In the genomic region with DNA sequence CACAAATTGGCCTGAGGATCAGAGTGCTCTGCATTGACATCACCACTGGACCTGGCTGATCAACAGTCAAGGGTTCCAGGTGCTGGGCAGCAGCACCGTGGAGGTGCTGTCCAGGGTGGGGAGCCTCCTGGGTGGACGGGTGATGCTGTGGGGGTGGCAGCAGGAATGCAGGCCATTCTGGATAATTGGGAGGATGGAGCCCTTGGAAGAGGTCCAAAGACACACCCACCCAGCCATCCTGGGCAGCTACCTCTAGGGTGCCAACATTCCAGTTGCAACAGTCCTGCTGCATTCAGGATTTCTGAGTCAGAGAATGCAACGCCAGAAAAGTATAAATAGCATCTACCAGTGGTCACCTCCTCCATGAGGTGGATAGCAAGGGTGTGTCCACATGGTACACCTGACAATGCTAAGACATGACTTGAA, we compare ENCODE assay signal across 8 cellular contexts. TPM values are rescaled to one million over a fixed set of nuclear protein-coding genes. Genes with fewer than 3 reads are reported as not detected.
DNase-seq lines count a peak whose midpoint lies in the region; ATAC-seq and TF ChIP-seq lines count a peak whose summit lies in the region.

No MANE protein-coding gene starts in this region.

- H3K36me3 Mint-ChIP-seq in activated CD8-positive, alpha-beta memory T cell treated with anti-CD3 and anti-CD28 coated beads, Interleukin-2, amount 10 ng/mL, durations not matched to agents 7 days and 5 days = peaks cover 49% of the 10 kb centered on the region
- H3K36me3 Mint-ChIP-seq in T-cell = peaks cover 52% of the 10 kb centered on the region

- peaks cover 84% of the 10 kb centered on the region for H3K4me1 Mint-ChIP-seq in activated CD8-positive, alpha-beta memory T cell treated with anti-CD3 and anti-CD28 coated beads, Interleukin-2, amount 10 ng/mL, durations not matched to agents 7 days and 5 days
- peaks cover 58 to 92% (median 64%) of the 10 kb centered on the region in 3 donors for H3K4me1 Mint-ChIP-seq in T-cell

- no peaks in the 10 kb centered on the region for H3K9me3 ChIP-seq in right atrium auricular region
- no peaks in the 10 kb centered on the region for H3K9me3 ChIP-seq in thymus (ENCODE audit: control insufficient read depth)

- CTCF ChIA-PET in activated CD8-positive, alpha-beta memory T cell treated with anti-CD3 and anti-CD28 coated beads, Interleukin-2, amount 10 ng/mL, durations not matched to agents 7 days and 5 days (lab: Charles Lee) = interaction anchor here (0.9 to 7.7 kb wide), 7 partner anchors 11 to 104 kb away, joined by 3 to 60 read pairs (median 7); no protein-coding TSS in a partner anchor
- CTCF ChIA-PET in T-cell (lab: Charles Lee) = interaction anchor here (0.7 to 1.5 kb wide), 8 partner anchors 8 to 104 kb away, joined by 3 to 13 read pairs (median 5); no protein-coding TSS in a partner anchor

- POLR2A ChIA-PET in T-cell (lab: Charles Lee) = interaction anchor here (0.6 to 1.2 kb wide), 5 partner anchors 17 to 307 kb away, joined by 3 to 5 read pairs (median 3); partner anchors contain the start of gene STARD5 (in 1 of the 2)

- no peak for DNase-seq in activated CD8-positive, alpha-beta memory T cell treated with anti-CD3 and anti-CD28 coated beads, Interleukin-2, amount 10 ng/mL, durations not matched to agents 7 days and 5 days
- no peak for DNase-seq in activated CD8-positive, alpha-beta memory T cell treated with anti-CD3 and anti-CD28 coated beads for 24 hours
- DNase-seq in T-cell = no peak
- no peak for DNase-seq in right atrium auricular region (ENCODE audit: low spot score)
- no peak for DNase-seq in GM13977 (ENCODE audit: low spot score)
- DNase-seq in NCI-H1092 treated with DMSO at 0.1 percent for 48 hours (lab: John Stamatoyannopoulos, UW) = no peak

- H3K4me3 ChIP-seq in right atrium auricular region (peak overlapping the region in 1 of 2 donors; percentile 25), thymus (ENCODE audit: low read length) (peak overlapping the region; percentile 87)

- TF ChIP-seq CTCF in right atrium auricular region (IDR thresholded peaks at IDR 0.05) (no peak), GM13977 (IDR thresholded peaks at IDR 0.05; ENCODE audit: extremely low read depth, insufficient read depth, missing control alignments) (no peak)

- H3K27ac Mint-ChIP-seq in activated CD8-positive, alpha-beta memory T cell treated with anti-CD3 and anti-CD28 coated beads, Interleukin-2, amount 10 ng/mL, durations not matched to agents 7 days and 5 days = peak overlapping the region; percentile 95
- H3K27ac Mint-ChIP-seq in T-cell = peak overlapping the region; percentile 100

- peak; percentile 2 for ATAC-seq in activated CD8-positive, alpha-beta memory T cell treated with anti-CD3 and anti-CD28 coated beads, Interleukin-2, amount 10 ng/mL, durations not matched to agents 7 days and 5 days
- ATAC-seq in T-cell (replicated peaks in 1 of 4) (no peak), GM21367 (IDR thresholded peaks at IDR 0.05; ENCODE audit: unreplicated experiment) (no peak)

- peak overlapping the region; percentile 29 to 45 for H3K27ac ChIP-seq in right atrium auricular region
- H3K27ac ChIP-seq in thymus (ENCODE audit: low read depth) = peak overlapping the region; percentile 100

- 12% methylated on average over 3 of the region's 3 CpGs for WGBS in thymus

- H3K27me3 ChIP-seq in right atrium auricular region (no peaks in the 10 kb centered on the region), thymus (ENCODE audit: control insufficient read depth, insufficient read depth) (no peaks in the 10 kb centered on the region)

- H3K36me3 ChIP-seq in right atrium auricular region = peaks cover 2% of the 10 kb centered on the region
- H3K36me3 ChIP-seq in thymus (ENCODE audit: control insufficient read depth, insufficient read depth) = peaks cover 30% of the 10 kb centered on the region

- H3K9me3 Mint-ChIP-seq in activated CD8-positive, alpha-beta memory T cell treated with anti-CD3 and anti-CD28 coated beads, Interleukin-2, amount 10 ng/mL, durations not matched to agents 7 days and 5 days (ENCODE audit: low read depth) = no peaks in the 10 kb centered on the region
- H3K9me3 Mint-ChIP-seq in T-cell = no peaks in the 10 kb centered on the region

- in situ Hi-C loops in GM13977 (cut with MboI; ENCODE audit: low pct_unique_long_range_greater_than_20kb, low sequenced_read_pairs, unreplicated experiment) = loop anchor here (25.0 kb wide), 2 partner anchors 310 to 640 kb away; partner anchors contain the start of gene MESD

- H3K4me3 Mint-ChIP-seq in activated CD8-positive, alpha-beta memory T cell treated with anti-CD3 and anti-CD28 coated beads, Interleukin-2, amount 10 ng/mL, durations not matched to agents 7 days and 5 days = peak overlapping the region; percentile 96
- peak overlapping the region; percentile 95 to 100 (median 100) for H3K4me3 Mint-ChIP-seq in T-cell

- H3K4me1 ChIP-seq in right atrium auricular region (peaks cover 0 to 35% of the 10 kb centered on the region in 2 donors), thymus (ENCODE audit: control insufficient read depth, insufficient read depth, low read length) (peaks cover 53% of the 10 kb centered on the region)

- no peaks in the 10 kb centered on the region for H3K27me3 Mint-ChIP-seq in activated CD8-positive, alpha-beta memory T cell treated with anti-CD3 and anti-CD28 coated beads, Interleukin-2, amount 10 ng/mL, durations not matched to agents 7 days and 5 days
- no peaks in the 10 kb centered on the region for H3K27me3 Mint-ChIP-seq in T-cell

RNA-seq across cellular contexts. Expression of gene STARD5, which starts 26.8 kb away (rescaled TPM):
- 1 to 10 TPM; 4.8 to 5.2 TPM for total RNA-seq in activated CD8-positive, alpha-beta memory T cell treated with anti-CD3 and anti-CD28 coated beads, Interleukin-2, amount 10 ng/mL, durations not matched to agents 7 days and 5 days
- total RNA-seq in T-cell (1 to 10 TPM; 5.8 to 8.5 (median 7.3) TPM), right atrium auricular region (1 to 10 TPM; 2.2 to 3.0 TPM)
- polyA plus RNA-seq in thymus = 12.0 TPM
